30 cellular contexts compared by ENCODE assay signal in the genomic region with DNA sequence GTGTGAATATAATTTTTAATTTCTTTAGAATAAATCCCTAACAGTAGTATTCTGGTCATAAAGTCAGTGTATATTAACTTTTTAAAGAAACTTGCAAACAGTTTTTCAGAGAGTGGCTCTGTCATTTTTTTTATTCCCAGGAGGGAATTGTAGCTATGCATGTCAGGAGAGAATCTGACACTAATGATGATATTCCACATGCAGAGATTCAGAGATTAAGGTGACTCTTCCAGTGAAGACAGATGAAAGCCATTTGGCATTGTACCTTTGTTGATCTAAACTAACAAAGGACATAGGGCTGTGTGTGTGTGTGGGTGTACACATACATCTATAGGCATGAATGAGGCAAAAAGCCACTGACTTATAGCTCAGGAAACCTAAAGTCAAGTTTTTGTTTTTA.
"Had no signal": no experiment of that assay in that cellular context is flagged by ENCODE, and none has a peak within 500 bp of the region (broad histone marks: within the 10 kb centered on the region; RNA-seq: fewer than 3 reads in every experiment).

No MANE protein-coding gene starts in this region.

- H3K27me3 Mint-ChIP-seq: naive B cell; stimulated activated memory B cell treated with anti-CD40 and anti-IgM and Interleukin-4, amounts not matched to agents 10 μg/mL and 1 μg/mL and 100 μg/mL, for 72 hours; type B pancreatic cell had no signal

- H3K27ac ChIP-seq: neural progenitor cell, pancreas, prostate gland, right atrium auricular region, right lobe of liver, sigmoid colon, suprapubic skin, testis, tibial artery, transverse colon, upper lobe of right lung, uterus had no signal

- H3K4me3 Mint-ChIP-seq: naive B cell; naive thymus-derived CD8-positive, alpha-beta T cell; natural killer cell treated with Interleukin-12 subunit alpha and Interleukin-12 subunit beta and Interleukin-15 and Interleukin-18, amount 100 ng/mL, for 72 hours; nephron progenitor cell; neural progenitor cell; stimulated activated memory B cell treated with anti-CD40 and anti-IgM and Interleukin-4, amounts not matched to agents 10 μg/mL and 1 μg/mL and 100 μg/mL, for 72 hours; stimulated activated naive CD8-positive, alpha-beta T cell treated with anti-CD3 and anti-CD28 coated beads, Interleukin-15, amount 100 ng/mL, for 72 hours; type B pancreatic cell had no signal

- H3K36me3 ChIP-seq: neural progenitor cell, pancreas, prostate gland, right atrium auricular region, right lobe of liver, sigmoid colon, suprapubic skin, tibial artery, transverse colon, upper lobe of right lung had no signal

- H3K4me1 Mint-ChIP-seq: naive B cell; nephron progenitor cell; neural progenitor cell; stimulated activated memory B cell treated with anti-CD40 and anti-IgM and Interleukin-4, amounts not matched to agents 10 μg/mL and 1 μg/mL and 100 μg/mL, for 72 hours; stimulated activated naive CD8-positive, alpha-beta T cell treated with anti-CD3 and anti-CD28 coated beads, Interleukin-15, amount 100 ng/mL, for 72 hours had no signal

- H3K27ac Mint-ChIP-seq: naive B cell; naive thymus-derived CD8-positive, alpha-beta T cell; natural killer cell treated with Interleukin-12 subunit alpha and Interleukin-12 subunit beta and Interleukin-15 and Interleukin-18, amount 100 ng/mL, for 72 hours; nephron progenitor cell; neural progenitor cell; stimulated activated memory B cell treated with anti-CD40 and anti-IgM and Interleukin-4, amounts not matched to agents 10 μg/mL and 1 μg/mL and 100 μg/mL, for 72 hours; stimulated activated naive CD8-positive, alpha-beta T cell treated with anti-CD3 and anti-CD28 coated beads, Interleukin-15, amount 100 ng/mL, for 72 hours; type B pancreatic cell had no signal

- H3K4me3 ChIP-seq: neural progenitor cell, pancreas, prostate gland, right atrium auricular region, right lobe of liver, sigmoid colon, suprapubic skin, testis, tibial artery, transverse colon, upper lobe of right lung, uterus had no signal

- ATAC-seq: naive thymus-derived CD8-positive, alpha-beta T cell; natural killer cell treated with Interleukin-12 subunit alpha and Interleukin-12 subunit beta and Interleukin-15 and Interleukin-18, amount 100 ng/mL, for 72 hours; pancreas; right lobe of liver; stimulated activated memory B cell treated with anti-CD40 and anti-IgM and Interleukin-4, amounts not matched to agents 10 μg/mL and 1 μg/mL and 100 μg/mL, for 72 hours; stimulated activated naive CD8-positive, alpha-beta T cell treated with anti-CD3 and anti-CD28 coated beads, Interleukin-15, amount 100 ng/mL, for 72 hours; stimulated activated naive CD8-positive, alpha-beta T cell treated with anti-CD3 and anti-CD28 coated beads, Interleukin-15, Interleukin-2, amounts not matched to agents 100 U/mL and 50 U/mL, for 24 hours; upper lobe of right lung had no signal

- H3K36me3 Mint-ChIP-seq: naive B cell; natural killer cell treated with Interleukin-12 subunit alpha and Interleukin-12 subunit beta and Interleukin-15 and Interleukin-18, amount 100 ng/mL, for 72 hours; neural progenitor cell; stimulated activated memory B cell treated with anti-CD40 and anti-IgM and Interleukin-4, amounts not matched to agents 10 μg/mL and 1 μg/mL and 100 μg/mL, for 72 hours; type B pancreatic cell had no signal

- H3K9me3 ChIP-seq: pancreas, prostate gland, right lobe of liver, sigmoid colon, suprapubic skin, testis, tibial artery, transverse colon, upper lobe of right lung, uterus had no signal

- H3K27me3 ChIP-seq: neural progenitor cell, pancreas, right atrium auricular region, right lobe of liver, sigmoid colon, suprapubic skin, testis, tibial artery, transverse colon, upper lobe of right lung, uterus had no signal

- DNase-seq: naive B cell; naive thymus-derived CD8-positive, alpha-beta T cell; nephron progenitor cell; nucleus accumbens; pancreas; retina; right lobe of liver; sigmoid colon; small intestine; stimulated activated CD4-positive, alpha-beta T cell treated with anti-CD3 and anti-CD28 coated beads, Interleukin-12 subunit alpha, Interleukin-12 subunit beta, amount 100 ng/mL, for 4 hours; stimulated activated CD4-positive, alpha-beta T cell treated with anti-CD3 and anti-CD28 coated beads, Interleukin-1b, Interleukin-23, amount 100 ng/mL, for 48 hours; stimulated activated CD4-positive, alpha-beta T cell treated with anti-CD3 and anti-CD28 coated beads, Interleukin-4, amount 100 ng/mL, for 1 hour; stimulated activated CD4-positive, alpha-beta T cell treated with anti-CD3 and anti-CD28 coated beads, Interleukin-4, amount 100 ng/mL, for 4 hours; stimulated activated CD8-positive, alpha-beta memory T cell treated with anti-CD3 and anti-CD28 coated beads, Interleukin-4, amount 100 ng/mL, for 48 hours; stimulated activated naive CD4-positive, alpha-beta T cell; stimulated activated naive CD8-positive, alpha-beta T cell treated with anti-CD3 and anti-CD28 coated beads, Interleukin-15, amount 100 ng/mL, for 72 hours; stimulated activated naive CD8-positive, alpha-beta T cell treated with anti-CD3 and anti-CD28 coated beads, Interleukin-15, Interleukin-2, amounts not matched to agents 100 U/mL and 50 U/mL, for 24 hours; substantia nigra; testis; tibial artery; transverse colon; upper lobe of right lung; uterus had no signal

- H3K4me1 ChIP-seq: neural progenitor cell, pancreas, prostate gland, right atrium auricular region, right lobe of liver, sigmoid colon, suprapubic skin, testis, tibial artery, transverse colon, upper lobe of right lung, uterus had no signal
